Comparison of ENCODE assay signal across 9 cellular contexts in genomic region chr5:178115835-178116405, GRCh38. TPM values are rescaled to one million over a fixed set of nuclear protein-coding genes. Genes with fewer than 3 reads are reported as not detected.
A peak's percentile ranks its signal among the peaks of the same experiment; 100 is the strongest.
DNase-seq lines count a peak whose midpoint lies in the region; ATAC-seq and TF ChIP-seq lines count a peak whose summit lies in the region.
"Had no signal": no experiment of that assay in that cellular context is flagged by ENCODE, and none has a peak within 500 bp of the region (broad histone marks: within the 10 kb centered on the region; RNA-seq: fewer than 3 reads in every experiment).

No MANE protein-coding gene starts in this region.

- POLR2A ChIA-PET in activated naive CD8-positive, alpha-beta T cell treated with anti-CD3 and anti-CD28 coated beads, Interleukin-2, amount 10 ng/mL, durations not matched to agents 7 days and 5 days (lab: Charles Lee), result interaction anchor here (0.6 to 1.8 kb wide), 4 partner anchors 22 to 91 kb away, joined by 3 to 4 read pairs (median 4); partner anchors contain the start of genes HNRNPAB and NHP2
- POLR2A ChIA-PET in MCF 10A (lab: Yijun Ruan, JAX), result interaction anchor here (0.6 to 0.7 kb wide), 2 partner anchors 12 to 14 kb away, joined by 3 to 4 read pairs; no protein-coding TSS in a partner anchor

- H3K4me3 ChIP-seq in cardiac muscle cell (no peak overlapping the region), lower lobe of right lung (peak overlapping the region; percentile 63), suprapubic skin (peak overlapping the region; percentile 1), breast epithelium (peak overlapping the region in 1 of 3 donors; percentile 22)

- CTCF ChIA-PET in MCF 10A (lab: Yijun Ruan, JAX), result interaction anchor here (1.3 kb wide), 1 partner anchor 40 kb away, joined by 4 read pairs; no protein-coding TSS in a partner anchor

- DNase-seq in cardiac muscle cell (ENCODE audit: low read depth in 1 of 2, low spot score in 1 of 2), result no peak
- no peak for DNase-seq in cardiac septum (ENCODE audit: low spot score)
- DNase-seq in activated naive CD8-positive, alpha-beta T cell treated with anti-CD3 and anti-CD28 coated beads, Interleukin-2, amount 10 ng/mL, durations not matched to agents 7 days and 5 days, result no peak
- DNase-seq in lower lobe of right lung, result no peak
- DNase-seq in suprapubic skin (ENCODE audit: low spot score in 2 of 2), result no peak
- no peak for DNase-seq in MCF 10A (ENCODE audit: unreplicated experiment)
- DNase-seq in HFFc6, result no peak
- DNase-seq in breast epithelium (ENCODE audit: low spot score in 2 of 2), result no peak
- DNase-seq: NCI-H69 had no signal

- TF ChIP-seq POLR2A in suprapubic skin (IDR thresholded peaks at IDR 0.05), result no peak
- no peak for TF ChIP-seq POLR2A in breast epithelium (IDR thresholded peaks at IDR 0.05)

- peak overlapping the region; percentile 69 for H3K27ac Mint-ChIP-seq in activated naive CD8-positive, alpha-beta T cell treated with anti-CD3 and anti-CD28 coated beads, Interleukin-2, amount 10 ng/mL, durations not matched to agents 7 days and 5 days
- H3K27ac Mint-ChIP-seq in MCF 10A (ENCODE audit: low read depth, unreplicated experiment) (no peak overlapping the region), HFFc6 (no peak overlapping the region)

- TF ChIP-seq EP300 in suprapubic skin (IDR thresholded peaks at IDR 0.05), result no peak

- H3K9me3 ChIP-seq in cardiac muscle cell (ENCODE audit: low read depth) (no peaks in the 10 kb centered on the region), lower lobe of right lung (peaks cover 3% of the 10 kb centered on the region), suprapubic skin (no peaks in the 10 kb centered on the region), breast epithelium (no peaks in the 10 kb centered on the region)

- peaks cover 40% of the 10 kb centered on the region for H3K4me1 Mint-ChIP-seq in activated naive CD8-positive, alpha-beta T cell treated with anti-CD3 and anti-CD28 coated beads, Interleukin-2, amount 10 ng/mL, durations not matched to agents 7 days and 5 days
- H3K4me1 Mint-ChIP-seq in MCF 10A (ENCODE audit: insufficient read depth, unreplicated experiment) (peaks cover 11% of the 10 kb centered on the region), HFFc6 (ENCODE audit: low read depth) (no peaks in the 10 kb centered on the region)

- H3K36me3 ChIP-seq in cardiac muscle cell, result no peaks in the 10 kb centered on the region
- no peaks in the 10 kb centered on the region for H3K36me3 ChIP-seq in lower lobe of right lung
- H3K36me3 ChIP-seq in suprapubic skin, result no peaks in the 10 kb centered on the region
- no peaks in the 10 kb centered on the region for H3K36me3 ChIP-seq in breast epithelium

- H3K36me3 Mint-ChIP-seq in activated naive CD8-positive, alpha-beta T cell treated with anti-CD3 and anti-CD28 coated beads, Interleukin-2, amount 10 ng/mL, durations not matched to agents 7 days and 5 days, result peaks cover 2% of the 10 kb centered on the region
- H3K36me3 Mint-ChIP-seq in MCF 10A (ENCODE audit: insufficient read depth, unreplicated experiment) (peaks cover 7% of the 10 kb centered on the region), HFFc6 (ENCODE audit: low read depth) (no peaks in the 10 kb centered on the region; the same call in 1 of the 2 replicates)

- no peaks in the 10 kb centered on the region for H3K27me3 ChIP-seq in cardiac muscle cell
- peaks cover 36% of the 10 kb centered on the region for H3K27me3 ChIP-seq in lower lobe of right lung (ENCODE audit: low read depth)
- H3K27me3 ChIP-seq in suprapubic skin, result peaks cover 53% of the 10 kb centered on the region
- H3K27me3 ChIP-seq in breast epithelium, result peaks cover 0 to 3% of the 10 kb centered on the region in 2 donors

- H3K27ac ChIP-seq in cardiac muscle cell, result peak overlapping the region; percentile 64
- peak overlapping the region; percentile 74 for H3K27ac ChIP-seq in lower lobe of right lung
- H3K27ac ChIP-seq in suprapubic skin, result no peak overlapping the region
- H3K27ac ChIP-seq in breast epithelium, result no peak overlapping the region

- H3K27me3 Mint-ChIP-seq in activated naive CD8-positive, alpha-beta T cell treated with anti-CD3 and anti-CD28 coated beads, Interleukin-2, amount 10 ng/mL, durations not matched to agents 7 days and 5 days, result peaks cover 28% of the 10 kb centered on the region
- H3K27me3 Mint-ChIP-seq in MCF 10A (ENCODE audit: insufficient read depth, unreplicated experiment) (peaks cover 24% of the 10 kb centered on the region), HFFc6 (ENCODE audit: insufficient read depth) (peaks cover 28% of the 10 kb centered on the region)

- intact Hi-C loops in cardiac septum (cut with DNase I), result no loop called here
- intact Hi-C loops in lower lobe of right lung (cut with DNase I), result no loop called here
- intact Hi-C loops in MCF 10A (cut with micrococcal nuclease), result no loop called here
- intact Hi-C loops in breast epithelium (cut with DNase I; ENCODE audit: low total_unique reads), result no loop called here

- peak overlapping the region; percentile 95 for H3K4me3 Mint-ChIP-seq in activated naive CD8-positive, alpha-beta T cell treated with anti-CD3 and anti-CD28 coated beads, Interleukin-2, amount 10 ng/mL, durations not matched to agents 7 days and 5 days
- H3K4me3 Mint-ChIP-seq in MCF 10A (ENCODE audit: unreplicated experiment) (no peak overlapping the region), HFFc6 (no peak overlapping the region)

- H3K9me3 Mint-ChIP-seq in activated naive CD8-positive, alpha-beta T cell treated with anti-CD3 and anti-CD28 coated beads, Interleukin-2, amount 10 ng/mL, durations not matched to agents 7 days and 5 days, result no peaks in the 10 kb centered on the region
- H3K9me3 Mint-ChIP-seq in MCF 10A (ENCODE audit: unreplicated experiment), result no peaks in the 10 kb centered on the region
- peaks cover 5% of the 10 kb centered on the region; the same call in 1 of the 2 replicates for H3K9me3 Mint-ChIP-seq in HFFc6

- no TSS peak for BruUV-seq in MCF 10A (replicated peaks; lab: Mats Ljungman, UMichigan)

- no peak for ATAC-seq in activated naive CD8-positive, alpha-beta T cell treated with anti-CD3 and anti-CD28 coated beads, Interleukin-2, amount 10 ng/mL, durations not matched to agents 7 days and 5 days (ENCODE audit: low read depth)
- no peak for ATAC-seq in lower lobe of right lung

- no peak for TF ChIP-seq CTCF in cardiac muscle cell (IDR thresholded peaks at IDR 0.05; ENCODE audit: low read depth, low read length)
- TF ChIP-seq CTCF in lower lobe of right lung (IDR thresholded peaks at IDR 0.05), result no peak
- no peak for TF ChIP-seq CTCF in suprapubic skin (IDR thresholded peaks at IDR 0.05)
- no peak for TF ChIP-seq CTCF in MCF 10A (IDR thresholded peaks at IDR 0.05; ENCODE audit: unreplicated experiment)
- TF ChIP-seq CTCF in HFFc6 (IDR thresholded peaks at IDR 0.05), result no peak
- no peak for TF ChIP-seq CTCF in breast epithelium (IDR thresholded peaks at IDR 0.05)

- H3K4me1 ChIP-seq in cardiac muscle cell (ENCODE audit: low read depth), result peaks cover 15% of the 10 kb centered on the region
- peaks cover 38% of the 10 kb centered on the region for H3K4me1 ChIP-seq in lower lobe of right lung
- peaks cover 40% of the 10 kb centered on the region for H3K4me1 ChIP-seq in suprapubic skin
- H3K4me1 ChIP-seq in breast epithelium, result peaks cover 0 to 16% of the 10 kb centered on the region in 2 donors

- WGBS in suprapubic skin, result 30% methylated on average over 5 of the region's 10 CpGs

RNA-seq across cellular contexts. Expression of gene N4BP3, which starts 2.6 kb away (rescaled TPM):
- 11.6 and 13.7 TPM in 2 replicates for total RNA-seq in cardiac muscle cell
- polyA plus RNA-seq in cardiac muscle cell, result 5.7 and 6.1 TPM in 2 replicates
- total RNA-seq in cardiac septum, result 2.0 TPM
- 1 to 10 TPM; 5.3 to 5.4 TPM for total RNA-seq in activated naive CD8-positive, alpha-beta T cell treated with anti-CD3 and anti-CD28 coated beads, Interleukin-2, amount 10 ng/mL, durations not matched to agents 7 days and 5 days
- 7.9 TPM for total RNA-seq in lower lobe of right lung
- 10 to 100 TPM in 3 of 4 donors, 1 to 10 TPM in 1; 7.6 to 14.0 (median 11.7) TPM for total RNA-seq in suprapubic skin
- 0.33 and 0.56 TPM in 2 replicates for total RNA-seq in MCF 10A (2022)
- total RNA-seq in HFFc6 (2021; fragmentation: NEBNext Ultra II Directional; extraction: Animal tissue kit (Norgen Biotek cat#: 25700)), result under 1 TPM in 3 of 6 experiments, not detected in 3; 0.03 to 0.05 (median 0.05) TPM
- total RNA-seq in breast epithelium, result 1 to 10 TPM in 2 of 3 donors, under 1 TPM in 1; 0.32 to 9.8 (median 4.9) TPM

RNA-seq across cellular contexts. Expression of gene RMND5B, which starts 14.9 kb away (rescaled TPM):
- total RNA-seq in cardiac muscle cell (49.7 and 58.8 TPM in 2 replicates), cardiac septum (38.3 TPM), lower lobe of right lung (38.6 TPM), suprapubic skin (10 to 100 TPM; 38.6 to 60.6 (median 42.9) TPM), MCF 10A (2022) (53.0 and 56.5 TPM in 2 replicates), breast epithelium (10 to 100 TPM; 34.4 to 40.4 (median 36.3) TPM)
- 57.2 and 58.2 TPM in 2 replicates for polyA plus RNA-seq in cardiac muscle cell
- 10 to 100 TPM; 11.4 to 12.5 TPM for total RNA-seq in activated naive CD8-positive, alpha-beta T cell treated with anti-CD3 and anti-CD28 coated beads, Interleukin-2, amount 10 ng/mL, durations not matched to agents 7 days and 5 days
- 10 to 100 TPM; 18.2 to 23.3 (median 21.9) TPM for total RNA-seq in HFFc6 (2021; fragmentation: NEBNext Ultra II Directional; extraction: Animal tissue kit (Norgen Biotek cat#: 25700))

RNA-seq across cellular contexts. Expression of gene NHP2, which starts 37.8 kb away (rescaled TPM):
- total RNA-seq in cardiac muscle cell (270 and 391 TPM in 2 replicates), cardiac septum (77.2 TPM), lower lobe of right lung (57.5 TPM), suprapubic skin (100 to 1,000 TPM in 3 of 4 donors, 10 to 100 TPM in 1; 75.8 to 278 (median 210) TPM), MCF 10A (2022) (322 and 327 TPM in 2 replicates), breast epithelium (100 to 1,000 TPM; 148 to 256 (median 220) TPM)
- 232 and 239 TPM in 2 replicates for polyA plus RNA-seq in cardiac muscle cell
- total RNA-seq in activated naive CD8-positive, alpha-beta T cell treated with anti-CD3 and anti-CD28 coated beads, Interleukin-2, amount 10 ng/mL, durations not matched to agents 7 days and 5 days, result 100 to 1,000 TPM; 113 to 124 TPM
- 100 to 1,000 TPM; 172 to 204 (median 184) TPM for total RNA-seq in HFFc6 (2021; fragmentation: NEBNext Ultra II Directional; extraction: Animal tissue kit (Norgen Biotek cat#: 25700))

Comparison
In these comparisons a context has a peak if more than half of its experiments do, and no peak if none do; other contexts are left out.
1. H3K27ac ChIP-seq: peak in cardiac muscle cell (single experiment) and lower lobe of right lung (single experiment); none in suprapubic skin (single experiment) and breast epithelium (0 of 2).